Comparison of ENCODE assay signal across 28 cellular contexts in genomic region chr7:156368459-156368858, GRCh38.
"Had no signal": no experiment of that assay in that cellular context is flagged by ENCODE, and none has a peak within 500 bp of the region (broad histone marks: within the 10 kb centered on the region; RNA-seq: fewer than 3 reads in every experiment).

No MANE protein-coding gene starts in this region.

- H3K36me3 ChIP-seq: heart right ventricle, lower lobe of right lung, pancreas, prostate gland, sigmoid colon, spleen, thyroid gland, transverse colon, upper lobe of right lung had no signal

- H3K9me3 ChIP-seq: lower lobe of right lung, pancreas, prostate gland, testis, thyroid gland, transverse colon, upper lobe of right lung had no signal

- H3K36me3 Mint-ChIP-seq: stimulated activated effector memory CD8-positive, alpha-beta T cell treated with anti-CD3 and anti-CD28 coated beads, Interleukin-12 subunit alpha, Interleukin-12 subunit beta, amount 100 ng/mL, for 72 hours had no signal

- H2AFZ ChIP-seq: hepatocyte had no signal

- H3K4me1 ChIP-seq: heart right ventricle, lower lobe of right lung, pancreas, prostate gland, sigmoid colon, spleen, testis, thyroid gland, transverse colon had no signal

- H3K4me3 ChIP-seq: heart right ventricle, hepatocyte, lower lobe of right lung, pancreas, prostate gland, sigmoid colon, spleen, testis, thyroid gland, transverse colon, upper lobe of right lung had no signal

- FAIRE-seq: pancreas, small intestine, urothelium cell line had no signal

- H3K4me1 Mint-ChIP-seq: nephron; neural crest cell; stimulated activated effector memory CD8-positive, alpha-beta T cell treated with anti-CD3 and anti-CD28 coated beads, Interleukin-12 subunit alpha, Interleukin-12 subunit beta, amount 100 ng/mL, for 72 hours; stimulated activated naive CD8-positive, alpha-beta T cell treated with anti-CD3 and anti-CD28 coated beads, Interleukin-15, amount 100 ng/mL, for 72 hours had no signal

- H3K27ac ChIP-seq: heart right ventricle, hepatocyte, lower lobe of right lung, pancreas, prostate gland, sigmoid colon, spleen, testis, thyroid gland, transverse colon, upper lobe of right lung had no signal

- H3K4me3 Mint-ChIP-seq: naive thymus-derived CD8-positive, alpha-beta T cell; nephron; neural crest cell; stimulated activated effector memory CD8-positive, alpha-beta T cell treated with anti-CD3 and anti-CD28 coated beads, Interleukin-12 subunit alpha, Interleukin-12 subunit beta, amount 100 ng/mL, for 72 hours; stimulated activated naive CD8-positive, alpha-beta T cell treated with anti-CD3 and anti-CD28 coated beads, Interleukin-15, amount 100 ng/mL, for 72 hours had no signal

- H3K27me3 ChIP-seq: heart right ventricle, hepatocyte, pancreas, sigmoid colon, spleen, testis, thyroid gland, transverse colon, upper lobe of right lung had no signal

- H3K27ac Mint-ChIP-seq: naive thymus-derived CD8-positive, alpha-beta T cell; nephron; stimulated activated effector memory CD8-positive, alpha-beta T cell treated with anti-CD3 and anti-CD28 coated beads, Interleukin-12 subunit alpha, Interleukin-12 subunit beta, amount 100 ng/mL, for 72 hours; stimulated activated naive CD8-positive, alpha-beta T cell treated with anti-CD3 and anti-CD28 coated beads, Interleukin-15, amount 100 ng/mL, for 72 hours had no signal

- ATAC-seq: left ventricle myocardium superior; naive thymus-derived CD8-positive, alpha-beta T cell; right cardiac atrium; stimulated activated effector memory CD8-positive, alpha-beta T cell treated with anti-CD3 and anti-CD28 coated beads, Interleukin-12 subunit alpha, Interleukin-12 subunit beta, amount 100 ng/mL, for 72 hours; stimulated activated naive CD8-positive, alpha-beta T cell treated with anti-CD3 and anti-CD28 coated beads, Interleukin-15, amount 100 ng/mL, for 72 hours had no signal

- H3K79me2 ChIP-seq: hepatocyte had no signal

- DNase-seq: heart right ventricle; islet precursor cell; left ventricle myocardium superior; lower lobe of right lung; mammary epithelial cell; mesenchymal stem cell; naive thymus-derived CD8-positive, alpha-beta T cell; nucleus accumbens; pancreas; posterior cingulate gyrus; retina; sigmoid colon; small intestine; spleen; stimulated activated CD4-positive, alpha-beta T cell treated with anti-CD3 and anti-CD28 coated beads, Interleukin-4, amount 100 ng/mL, for 24 hours; stimulated activated naive CD4-positive, alpha-beta T cell treated with Interleukin-2 at 50 U/mL for 16 hours; stimulated activated naive CD8-positive, alpha-beta T cell treated with anti-CD3 and anti-CD28 coated beads, Interleukin-15, amount 100 ng/mL, for 72 hours; testis; transverse colon; upper lobe of right lung had no signal

- H3K4me2 ChIP-seq: hepatocyte had no signal
